ENCODE assay signal across 8 cellular contexts in the genomic region with DNA sequence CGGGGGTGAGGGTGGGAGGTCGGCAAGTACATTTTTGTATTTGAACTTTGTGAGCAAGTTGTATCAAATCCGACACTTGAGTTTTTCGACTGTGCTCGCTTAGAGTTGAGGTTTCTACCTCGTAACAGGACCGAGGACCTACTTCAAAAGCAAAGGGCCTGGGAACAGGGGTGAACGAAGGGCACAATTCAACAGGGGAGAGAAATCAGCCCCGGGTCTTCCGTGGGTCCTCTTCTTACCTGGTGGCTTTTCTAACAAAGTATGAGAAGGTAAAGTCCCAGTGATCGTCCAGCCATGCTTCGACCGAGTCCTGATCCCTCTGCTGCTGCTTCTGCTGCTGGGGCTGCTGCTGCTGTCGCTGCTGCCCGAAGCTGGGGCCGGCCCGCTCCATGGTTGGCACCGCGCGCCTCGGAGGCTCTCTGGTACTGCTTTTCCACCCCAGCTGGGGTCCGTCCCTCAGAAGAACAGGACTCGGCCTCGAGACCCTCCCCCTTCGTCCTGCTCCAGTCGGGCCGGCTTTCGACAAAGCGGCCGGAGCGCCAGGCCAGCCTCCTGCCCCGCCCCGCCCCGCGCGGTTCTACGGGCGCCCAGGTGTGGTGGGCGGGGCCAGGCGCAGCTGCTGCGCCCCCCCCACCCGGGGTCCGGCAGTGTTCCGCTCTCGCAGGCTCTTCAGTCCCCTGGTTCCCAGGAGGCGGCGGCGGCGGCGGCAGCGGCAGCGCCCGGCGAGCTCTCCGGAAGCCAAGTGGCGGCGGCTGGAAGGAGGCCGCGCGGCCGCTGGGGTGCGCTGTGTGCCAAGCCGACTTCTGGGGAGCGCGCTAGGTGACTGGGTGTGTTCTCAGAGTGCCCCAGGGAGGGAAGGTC. TPM values are rescaled to one million over a fixed set of nuclear protein-coding genes. Genes with fewer than 3 reads are reported as not detected.
DNase-seq lines count a peak whose midpoint lies in the region; ATAC-seq and TF ChIP-seq lines count a peak whose summit lies in the region.

TSS of gene PDE5A (minus strand) at position 524 of the 861 bp plus-strand sequence. CDS start at position 391, 133 bp downstream.

- 0% methylated on average over 21 of the region's 65 CpGs for WGBS in right lobe of liver (ENCODE audit: insufficient coverage, low coverage, low lambda C conversion rate, missing lambda C conversion rate)

- intact Hi-C loops in dorsolateral prefrontal cortex (cut with DNase I) (loop anchor here (5.0 to 10.0 kb wide), 3 partner anchors 419 to 644 kb away; no protein-coding TSS in a partner anchor), right lobe of liver (cut with DNase I) (no loop called here)

- no peak for TF ChIP-seq POLR2A in right lobe of liver (IDR thresholded peaks at IDR 0.05)

- no peaks in the 10 kb centered on the region for H3K36me3 ChIP-seq in right lobe of liver

- peak within 1 kb of the TSS; percentile 74 for H3K4me3 ChIP-seq in AG10803 (ENCODE audit: low read length)
- peak within 1 kb of the TSS; percentile 53 to 85 (median 75) for H3K4me3 ChIP-seq in dorsolateral prefrontal cortex
- peak within 1 kb of the TSS; percentile 57 to 71 (median 62) for H3K4me3 ChIP-seq in right lobe of liver

- H3K9me3 ChIP-seq in right lobe of liver = no peaks in the 10 kb centered on the region

- peak within 1 kb of the TSS in 48 of 59 donors; percentile 2 to 87 (median 62) for H3K27ac ChIP-seq in dorsolateral prefrontal cortex
- H3K27ac ChIP-seq in right lobe of liver = peak within 1 kb of the TSS; percentile 9 to 71 (median 56)

- peak; percentile 60 for TF ChIP-seq CTCF in AG10803 (conservative IDR thresholded peaks at IDR 0.05; ENCODE audit: low read length)
- peak; percentile 31 to 90 (median 73) for TF ChIP-seq CTCF in dorsolateral prefrontal cortex (IDR thresholded peaks at IDR 0.05 in 54 of 56, conservative IDR thresholded peaks at IDR 0.05 in 2 of 56; ENCODE audit: low read depth in 1 of 56, partially characterized antibody in 56 of 56)
- TF ChIP-seq CTCF in right lobe of liver (IDR thresholded peaks at IDR 0.05) = peak; percentile 82 to 88 (median 86)

- ATAC-seq in GM19043 (IDR thresholded peaks at IDR 0.05; ENCODE audit: low read depth, unreplicated experiment) (peak; percentile 91), HG03342 (IDR thresholded peaks at IDR 0.05; ENCODE audit: unreplicated experiment) (peak; percentile 91), right lobe of liver (peak; percentile 88 to 95 (median 92))

- H3K27me3 ChIP-seq in dorsolateral prefrontal cortex = peaks cover 0 to 8% (median 0%) of the 10 kb centered on the region in 45 donors
- H3K27me3 ChIP-seq in right lobe of liver = no peaks in the 10 kb centered on the region

- H3K4me1 ChIP-seq in right lobe of liver = peaks cover 0 to 5% (median 0%) of the 10 kb centered on the region in 4 donors

- DNase-seq in AG10803 (ENCODE audit: low read depth) (peak; percentile 67), NCI-H446 treated with DMSO at 0.1 percent for 48 hours (lab: John Stamatoyannopoulos, UW) (peak; percentile 36), dorsolateral prefrontal cortex (peak; percentile 40 to 81 (median 50)), right lobe of liver (peak; percentile 82 to 85 (median 85))
- peak; percentile 76 for DNase-seq in activated CD4-positive, alpha-beta T cell treated with anti-CD3 and anti-CD28 coated beads, Interleukin-2, amount 50 U/mL, for 1 hour
- DNase-seq in stimulated activated CD4-positive, alpha-beta T cell treated with anti-CD3 and anti-CD28 coated beads, Interleukin-4, amount 100 ng/mL, for 1 hour = peak; percentile 81

RNA-seq across cellular contexts. Expression of gene PDE5A, which starts in this region (rescaled TPM):
- total RNA-seq in dorsolateral prefrontal cortex = 10 to 100 TPM in 15 of 120 experiments, 1 to 10 TPM in 105; 2.0 to 17.7 (median 6.1) TPM
- 1 to 10 TPM in 3 of 6 experiments, under 1 TPM in 3; 0.56 to 2.4 (median 0.91) TPM for total RNA-seq in right lobe of liver

Comparison
In these comparisons a context has a peak if more than half of its experiments do, and no peak if none do; other contexts are left out.
1. Peak in every context shown above with its lines: DNase-seq, ATAC-seq, H3K4me3 ChIP-seq and H3K27ac ChIP-seq.
2. intact Hi-C loops: an anchor here in dorsolateral prefrontal cortex (5.0 to 10.0 kb wide); none called in right lobe of liver.